ENCODE assay signal across 1 cellular context in genomic region chr1:18339161-18339560, GRCh38.
TF ChIP-seq lines count a peak whose summit lies in the region.

No MANE protein-coding gene starts in this region.

TF ChIP-seq in SK-N-SH treated with all-trans-retinoic acid at 6 μM for 48 hours, 23 proteins besides CTCF, POLR2A, EP300 and RAD21 (continued from another document):
- TF ChIP-seq CSRNP3 (CRISPR knock-in tag; IDR thresholded peaks at IDR 0.05) = no peak
TF ChIP-seq in SK-N-SH treated with all-trans-retinoic acid at 6 μM for 48 hours: peak in this region for 0.
